ENCODE assay signal across 1 cellular context in genomic region chr17:74759941-74760340, GRCh38.
TF ChIP-seq lines count a peak whose summit lies in the region.

No MANE protein-coding gene starts in this region.

TF ChIP-seq in K562, 482 proteins besides CTCF, POLR2A, EP300 and RAD21:
- TF ChIP-seq ZNF586 (CRISPR knock-in tag; conservative IDR thresholded peaks at IDR 0.05) = no peak
- TF ChIP-seq ZC3H8 (IDR thresholded peaks at IDR 0.05) = no peak
- no peak for TF ChIP-seq ETV6 (IDR thresholded peaks at IDR 0.05; ENCODE audit: borderline replicate concordance in 1 of 2, low read depth in 2 of 2, low read length in 1 of 2)
- no peak for TF ChIP-seq ETV6 (CRISPR knock-in tag; IDR thresholded peaks at IDR 0.05; ENCODE audit: borderline replicate concordance)
- TF ChIP-seq MTA3 (IDR thresholded peaks at IDR 0.05; ENCODE audit: borderline replicate concordance) = no peak
- no peak for TF ChIP-seq NELFE (IDR thresholded peaks at IDR 0.05; ENCODE audit: insufficient read depth, insufficient read length)
- TF ChIP-seq, protein P1, sequence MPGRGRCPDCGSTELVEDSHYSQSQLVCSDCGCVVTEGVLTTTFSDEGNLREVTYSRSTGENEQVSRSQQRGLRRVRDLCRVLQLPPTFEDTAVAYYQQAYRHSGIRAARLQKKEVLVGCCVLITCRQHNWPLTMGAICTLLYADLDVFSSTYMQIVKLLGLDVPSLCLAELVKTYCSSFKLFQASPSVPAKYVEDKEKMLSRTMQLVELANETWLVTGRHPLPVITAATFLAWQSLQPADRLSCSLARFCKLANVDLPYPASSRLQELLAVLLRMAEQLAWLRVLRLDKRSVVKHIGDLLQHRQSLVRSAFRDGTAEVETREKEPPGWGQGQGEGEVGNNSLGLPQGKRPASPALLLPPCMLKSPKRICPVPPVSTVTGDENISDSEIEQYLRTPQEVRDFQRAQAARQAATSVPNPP (IDR thresholded peaks at IDR 0.05; ENCODE audit: borderline replicate concordance, insufficient read depth, insufficient read length) = no peak
- no peak for TF ChIP-seq RUNX1 (IDR thresholded peaks at IDR 0.05; ENCODE audit: low read depth)
- no peak for TF ChIP-seq KLF6 (CRISPR knock-in tag; IDR thresholded peaks at IDR 0.05; ENCODE audit: borderline replicate concordance)
- TF ChIP-seq ESRRB (CRISPR knock-in tag; IDR thresholded peaks at IDR 0.05; ENCODE audit: borderline replicate concordance) = no peak
- TF ChIP-seq STAT5A (IDR thresholded peaks at IDR 0.05; ENCODE audit: borderline replicate concordance, low read length) = no peak
